Comparison of ENCODE assay signal across 18 cellular contexts in the genomic region with DNA sequence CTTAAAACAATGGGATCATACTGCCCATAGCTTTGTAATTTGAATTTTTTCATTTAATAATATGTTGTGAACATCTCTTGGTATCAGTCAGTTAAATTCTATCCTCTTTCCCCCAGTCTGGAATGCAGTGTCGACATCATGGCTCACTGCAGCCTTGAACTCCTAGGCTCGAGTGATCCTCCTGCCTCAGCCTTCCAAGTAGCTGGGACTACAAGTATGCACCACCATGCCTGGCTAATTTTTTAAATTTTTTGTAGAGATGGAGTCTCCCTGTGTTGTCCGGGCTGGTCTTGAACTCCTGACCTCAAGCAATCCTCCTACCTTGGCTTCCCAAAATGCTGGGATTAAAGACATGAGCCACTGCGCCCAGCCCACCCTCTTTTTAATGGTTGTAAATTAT. TPM values are rescaled to one million over a fixed set of nuclear protein-coding genes. Genes with fewer than 3 reads are reported as not detected.
A peak's percentile ranks its signal among the peaks of the same experiment; 100 is the strongest.
DNase-seq lines count a peak whose midpoint lies in the region; ATAC-seq, FAIRE-seq and TF ChIP-seq lines count a peak whose summit lies in the region.
"Had no signal": no experiment of that assay in that cellular context is flagged by ENCODE, and none has a peak within 500 bp of the region (broad histone marks: within the 10 kb centered on the region; RNA-seq: fewer than 3 reads in every experiment).

No MANE protein-coding gene starts in this region.

- WGBS in ovary, 3 donors: 23 to 40% (median 32%) methylated on average over 4 of the region's 4 CpGs
- 89% methylated on average over 4 of the region's 4 CpGs for WGBS in prostate gland

- TF ChIP-seq CTCF in AG10803 (conservative IDR thresholded peaks at IDR 0.05; ENCODE audit: low read length): no peak
- no peak for TF ChIP-seq CTCF in chondrocyte (IDR thresholded peaks at IDR 0.05)
- TF ChIP-seq CTCF in ovary (IDR thresholded peaks at IDR 0.05): no peak
- TF ChIP-seq CTCF in prostate gland (IDR thresholded peaks at IDR 0.05): no peak

- peaks cover 10% of the 10 kb centered on the region for H3K36me3 Mint-ChIP-seq in chondrocyte (ENCODE audit: low read depth)

- H3K9me3 ChIP-seq in ovary: no peaks in the 10 kb centered on the region
- no peaks in the 10 kb centered on the region for H3K9me3 ChIP-seq in prostate gland
- H3K9me3 ChIP-seq: BLaER1 treated with 17β-estradiol and CSF1 and Interleukin-3, amounts not matched to agents 10 nM and 100 nM had no signal

- H3K27ac Mint-ChIP-seq in chondrocyte (ENCODE audit: unreplicated experiment): peak overlapping the region; percentile 32
- H3K27ac Mint-ChIP-seq: B cell, IgD-negative memory B cell had no signal

- no peak overlapping the region for H3K27ac ChIP-seq in ovary
- no peak overlapping the region for H3K27ac ChIP-seq in prostate gland
- H3K27ac ChIP-seq: BLaER1 treated with 17β-estradiol and CSF1 and Interleukin-3, amounts not matched to agents 10 nM and 100 nM had no signal

- H3K4me1 ChIP-seq in ovary (ENCODE audit: insufficient read depth) (peaks cover 6% of the 10 kb centered on the region), prostate gland (replicated peaks) (no peaks in the 10 kb centered on the region)
- H3K4me1 ChIP-seq: BLaER1 treated with 17β-estradiol and CSF1 and Interleukin-3, amounts not matched to agents 10 nM and 100 nM had no signal

- peak; percentile 52 for FAIRE-seq in GM12891 (lab: Jason Lieb, UNC)
- FAIRE-seq: HTR-8/SVneo had no signal

- no peaks in the 10 kb centered on the region for H3K36me3 ChIP-seq in ovary
- no peaks in the 10 kb centered on the region for H3K36me3 ChIP-seq in prostate gland

- H3K4me3 Mint-ChIP-seq in chondrocyte (ENCODE audit: unreplicated experiment): no peak overlapping the region
- H3K4me3 Mint-ChIP-seq: B cell; CD8-positive, alpha-beta memory T cell; IgD-negative memory B cell had no signal

- H3K4me1 Mint-ChIP-seq in chondrocyte (ENCODE audit: low read depth): peaks cover 17% of the 10 kb centered on the region

- no peak for ATAC-seq in HG03442 (IDR thresholded peaks at IDR 0.05; ENCODE audit: unreplicated experiment)

- H3K27me3 Mint-ChIP-seq in chondrocyte (ENCODE audit: low read depth): no peaks in the 10 kb centered on the region
- H3K27me3 Mint-ChIP-seq: B cell, IgD-negative memory B cell had no signal

- H3K4me3 ChIP-seq in AG10803 (ENCODE audit: low read length) (no peak overlapping the region), ovary (no peak overlapping the region), prostate gland (no peak overlapping the region)
- H3K4me3 ChIP-seq: BLaER1 treated with 17β-estradiol and CSF1 and Interleukin-3, amounts not matched to agents 10 nM and 100 nM had no signal

- DNase-seq in AG10803 (ENCODE audit: low read depth) (peak; percentile 4), GM12891 (ENCODE audit: insufficient read length, low spot score) (no peak), chondrocyte (ENCODE audit: low spot score) (no peak), ovary (peak in 3 of 5 donors; percentile 23 to 40 (median 27)), prostate gland (ENCODE audit: low spot score) (no peak), SIG-M5 treated with dmso at 0.1 percent for 504 hours (lab: John Stamatoyannopoulos, UW; ENCODE audit: unreplicated experiment) (no peak)
- DNase-seq: 8988T; CD8-positive, alpha-beta memory T cell; COR-L47; DMS 273 treated with DMSO at 0.1 percent for 48 hours; GDM1; HCEC 1CT; KBM-7 had no signal

- intact Hi-C loops in ovary (cut with DNase I): no loop called here
- intact Hi-C loops in prostate gland (cut with DNase I): no loop called here

- H3K27me3 ChIP-seq in ovary: no peaks in the 10 kb centered on the region
- H3K27me3 ChIP-seq in prostate gland (replicated peaks; ENCODE audit: insufficient read depth): no peaks in the 10 kb centered on the region
- H3K27me3 ChIP-seq: BLaER1 treated with 17β-estradiol and CSF1 and Interleukin-3, amounts not matched to agents 10 nM and 100 nM had no signal

- no peak for TF ChIP-seq EP300 in ovary (IDR thresholded peaks at IDR 0.05)

- no peaks in the 10 kb centered on the region for H3K9me3 Mint-ChIP-seq in chondrocyte (ENCODE audit: low read depth)
- H3K9me3 Mint-ChIP-seq: CD8-positive, alpha-beta memory T cell; IgD-negative memory B cell had no signal

- TF ChIP-seq POLR2A in GM12891 (IDR thresholded peaks at IDR 0.05; ENCODE audit: low read depth, low read length) (no peak), ovary (IDR thresholded peaks at IDR 0.05) (no peak), prostate gland (IDR thresholded peaks at IDR 0.05) (no peak)

TF ChIP-seq in GM12891, 5 proteins besides CTCF, POLR2A, EP300 and RAD21:
- TF ChIP-seq POU2F2 (IDR thresholded peaks at IDR 0.05; ENCODE audit: low read depth, low read length) (no peak), SPI1 (IDR thresholded peaks at IDR 0.05; ENCODE audit: low read depth, low read length) (no peak), POLR2AphosphoS5 (IDR thresholded peaks at IDR 0.05; ENCODE audit: low read depth, low read length) (no peak), TAF1 (IDR thresholded peaks at IDR 0.05; ENCODE audit: low read depth, low read length) (no peak), PAX5 (IDR thresholded peaks at IDR 0.05; ENCODE audit: insufficient read depth, low read length, severe bottlenecking) (no peak)

RNA-seq across cellular contexts. Expression of gene MPLKIP, which starts 34.6 kb away (rescaled TPM):
- 40.1 TPM for polyA plus RNA-seq in GM12891 (2012; ENCODE audit: low read depth, missing spikeins)
- total RNA-seq in chondrocyte (48.4 to 70.0 TPM (median 50.2 TPM) in 3 replicates), ovary (10 to 100 TPM; 27.3 to 55.3 (median 31.7) TPM), prostate gland (10 to 100 TPM; 56.7 to 67.3 TPM)
- polyA plus RNA-seq in ovary: 10 to 100 TPM; 17.7 to 39.6 TPM

RNA-seq across cellular contexts. Expression of gene SUGCT, which starts 35.0 kb away (rescaled TPM):
- 0.09 TPM for polyA plus RNA-seq in GM12891 (2012; ENCODE audit: low read depth, missing spikeins)
- 27.1 to 38.6 TPM (median 34.4 TPM) in 3 replicates for total RNA-seq in chondrocyte
- 1 to 10 TPM; 3.4 to 9.3 (median 7.8) TPM for total RNA-seq in ovary
- polyA plus RNA-seq in ovary: 1 to 10 TPM; 4.3 to 8.9 TPM
- 1 to 10 TPM; 2.2 to 3.2 TPM for total RNA-seq in prostate gland

Comparison
In these comparisons a context has a peak if more than half of its experiments do, and no peak if none do; other contexts are left out.
1. DNase-seq: peak in AG10803 (single experiment) and ovary (3 of 5); none in GM12891 (single experiment), chondrocyte (single experiment), prostate gland (single experiment) and SIG-M5 treated with dmso at 0.1 percent for 504 hours (single experiment).